ENCODE assay signal across 7 cellular contexts in genomic region chr16:30077656-30078055, GRCh38. TPM values are rescaled to one million over a fixed set of nuclear protein-coding genes. Genes with fewer than 3 reads are reported as not detected.
DNase-seq lines count a peak whose midpoint lies in the region; ATAC-seq and TF ChIP-seq lines count a peak whose summit lies in the region.
"Had no signal": no experiment of that assay in that cellular context is flagged by ENCODE, and none has a peak within 500 bp of the region (broad histone marks: within the 10 kb centered on the region; RNA-seq: fewer than 3 reads in every experiment).

No MANE protein-coding gene starts in this region.

- DNase-seq in activated CD4-positive, alpha-beta T cell treated with anti-CD3 and anti-CD28 coated beads, Interleukin-2, amount 10 ng/mL, durations not matched to agents 24 days and 14 days = no peak
- DNase-seq in activated CD4-positive, alpha-beta T cell treated with anti-CD3 and anti-CD28 coated beads, Interleukin-2, amount 50 U/mL, for 48 hours = no peak
- DNase-seq in MCF 10A (ENCODE audit: unreplicated experiment) (no peak), skeletal muscle cell (ENCODE audit: low read depth) (no peak), anterior cingulate cortex (lab: John Stamatoyannopoulos, UW) (no peak)
- DNase-seq: ovary had no signal

- POLR2A ChIA-PET in MCF 10A (lab: Yijun Ruan, JAX) = interaction anchor here (1.2 to 6.1 kb wide), 6 partner anchors 12 to 46 kb away, joined by 3 to 155 read pairs (median 9); partner anchors contain the start of genes ALDOA, TBX6 and YPEL3

- peaks cover 54% of the 10 kb centered on the region for H3K36me3 Mint-ChIP-seq in activated CD4-positive, alpha-beta T cell treated with anti-CD3 and anti-CD28 coated beads, Interleukin-2, amount 10 ng/mL, durations not matched to agents 24 days and 14 days (ENCODE audit: low read depth)
- H3K36me3 Mint-ChIP-seq in MCF 10A (ENCODE audit: insufficient read depth, unreplicated experiment) = peaks cover 68% of the 10 kb centered on the region

- H3K27me3 Mint-ChIP-seq in activated CD4-positive, alpha-beta T cell treated with anti-CD3 and anti-CD28 coated beads, Interleukin-2, amount 10 ng/mL, durations not matched to agents 24 days and 14 days = no peaks in the 10 kb centered on the region
- H3K27me3 Mint-ChIP-seq in MCF 10A (ENCODE audit: insufficient read depth, unreplicated experiment) = no peaks in the 10 kb centered on the region

- H3K4me1 Mint-ChIP-seq in activated CD4-positive, alpha-beta T cell treated with anti-CD3 and anti-CD28 coated beads, Interleukin-2, amount 10 ng/mL, durations not matched to agents 24 days and 14 days = peaks cover 24% of the 10 kb centered on the region
- peaks cover 20% of the 10 kb centered on the region for H3K4me1 Mint-ChIP-seq in MCF 10A (ENCODE audit: insufficient read depth, unreplicated experiment)

- peak overlapping the region; percentile 25 for H3K27ac Mint-ChIP-seq in activated CD4-positive, alpha-beta T cell treated with anti-CD3 and anti-CD28 coated beads, Interleukin-2, amount 10 ng/mL, durations not matched to agents 24 days and 14 days
- H3K27ac Mint-ChIP-seq in MCF 10A (ENCODE audit: low read depth, unreplicated experiment) = peak overlapping the region; percentile 97

- H3K4me3 Mint-ChIP-seq in activated CD4-positive, alpha-beta T cell treated with anti-CD3 and anti-CD28 coated beads, Interleukin-2, amount 10 ng/mL, durations not matched to agents 24 days and 14 days = peak overlapping the region; percentile 91
- H3K4me3 Mint-ChIP-seq in MCF 10A (ENCODE audit: unreplicated experiment) = peak overlapping the region; percentile 84

- intact Hi-C loops in activated CD4-positive, alpha-beta T cell treated with anti-CD3 and anti-CD28 coated beads, Interleukin-2, amount 10 ng/mL, durations not matched to agents 24 days and 14 days (cut with micrococcal nuclease) = no loop called here
- intact Hi-C loops in MCF 10A (cut with micrococcal nuclease) = no loop called here

- CTCF ChIA-PET in MCF 10A (lab: Yijun Ruan, JAX) = interaction anchor here (0.9 to 2.2 kb wide), 3 partner anchors 14 to 135 kb away, joined by 3 to 24 read pairs (median 3); partner anchors contain the start of gene TBX6

- no peak for ATAC-seq in GM18511 (IDR thresholded peaks at IDR 0.05; ENCODE audit: unreplicated experiment)

- TF ChIP-seq CTCF in MCF 10A (IDR thresholded peaks at IDR 0.05; ENCODE audit: unreplicated experiment) = no peak

- no TSS peak for BruUV-seq in MCF 10A (replicated peaks; lab: Mats Ljungman, UMichigan)

- peak overlapping the region; percentile 94 for H3K4me3 ChIP-seq in skeletal muscle cell (ENCODE audit: low read depth, low read length)

- H3K9me3 Mint-ChIP-seq in activated CD4-positive, alpha-beta T cell treated with anti-CD3 and anti-CD28 coated beads, Interleukin-2, amount 10 ng/mL, durations not matched to agents 24 days and 14 days = no peaks in the 10 kb centered on the region
- H3K9me3 Mint-ChIP-seq in MCF 10A (ENCODE audit: unreplicated experiment) = no peaks in the 10 kb centered on the region

RNA-seq across cellular contexts. Expression of gene PPP4C, which starts 1.9 kb away (rescaled TPM):
- 144 and 145 TPM in 2 replicates for total RNA-seq in activated CD4-positive, alpha-beta T cell treated with anti-CD3 and anti-CD28 coated beads, Interleukin-2, amount 10 ng/mL, durations not matched to agents 24 days and 14 days
- 93.2 and 99.7 TPM in 2 replicates for total RNA-seq in MCF 10A (2022)

RNA-seq across cellular contexts. Expression of gene ALDOA, which starts 12.1 kb away (rescaled TPM):
- 2,074 and 2,109 TPM in 2 replicates for total RNA-seq in activated CD4-positive, alpha-beta T cell treated with anti-CD3 and anti-CD28 coated beads, Interleukin-2, amount 10 ng/mL, durations not matched to agents 24 days and 14 days
- total RNA-seq in MCF 10A (2022) = 1,141 and 1,165 TPM in 2 replicates

RNA-seq across cellular contexts. Expression of gene TBX6, which starts 14.1 kb away (rescaled TPM):
- total RNA-seq in activated CD4-positive, alpha-beta T cell treated with anti-CD3 and anti-CD28 coated beads, Interleukin-2, amount 10 ng/mL, durations not matched to agents 24 days and 14 days = 2.1 TPM in 2 replicates
- total RNA-seq in MCF 10A (2022) = 0.16 and 0.47 TPM in 2 replicates

RNA-seq across cellular contexts. Expression of gene YPEL3, which starts 18.4 kb away (rescaled TPM):
- total RNA-seq in activated CD4-positive, alpha-beta T cell treated with anti-CD3 and anti-CD28 coated beads, Interleukin-2, amount 10 ng/mL, durations not matched to agents 24 days and 14 days = 11.8 and 11.9 TPM in 2 replicates
- 8.8 and 9.2 TPM in 2 replicates for total RNA-seq in MCF 10A (2022)

RNA-seq across cellular contexts. Expression of gene GDPD3, which starts 35.7 kb away (rescaled TPM):
- 6.0 and 6.6 TPM in 2 replicates for total RNA-seq in activated CD4-positive, alpha-beta T cell treated with anti-CD3 and anti-CD28 coated beads, Interleukin-2, amount 10 ng/mL, durations not matched to agents 24 days and 14 days
- 0.49 and 1.5 TPM in 2 replicates for total RNA-seq in MCF 10A (2022)
